Comparison of ENCODE assay signal across 8 cellular contexts in the genomic region with DNA sequence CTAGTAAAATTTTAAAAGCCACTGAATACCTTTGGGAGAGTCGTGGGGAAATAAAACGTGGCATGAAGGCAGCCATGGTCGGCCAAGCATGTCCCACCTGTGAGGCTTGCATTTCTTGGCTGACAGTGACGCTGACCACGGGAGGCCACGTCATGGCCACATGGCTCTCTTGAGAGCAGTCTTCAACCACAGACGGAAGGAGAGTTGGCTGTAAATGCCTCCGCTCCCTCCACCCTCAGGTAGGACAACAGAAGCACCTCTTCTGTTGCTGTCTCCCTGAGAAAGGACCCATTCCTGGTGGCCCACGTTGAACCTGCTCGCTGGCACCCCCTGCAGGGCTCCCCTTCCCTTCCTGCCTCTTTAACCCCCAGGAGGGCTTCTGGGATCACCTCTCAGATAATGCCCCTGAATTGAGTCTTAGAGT. TPM values are rescaled to one million over a fixed set of nuclear protein-coding genes. Genes with fewer than 3 reads are reported as not detected.
DNase-seq lines count a peak whose midpoint lies in the region; ATAC-seq, FAIRE-seq and TF ChIP-seq lines count a peak whose summit lies in the region.

No MANE protein-coding gene starts in this region.

- peak; percentile 95 for FAIRE-seq in GM12891 (lab: Jason Lieb, UNC)

- WGBS in right lobe of liver (ENCODE audit: insufficient coverage, low coverage, low lambda C conversion rate, missing lambda C conversion rate): 56% methylated on average over 3 of the region's 10 CpGs

- H3K27ac ChIP-seq in WERI-Rb-1 (no peak overlapping the region), right lobe of liver (no peak overlapping the region)

- ATAC-seq in HG03521 (IDR thresholded peaks at IDR 0.05; ENCODE audit: unreplicated experiment) (peak; percentile 53), right lobe of liver (peak; percentile 59 to 77 (median 68)), GM19328 (IDR thresholded peaks at IDR 0.05; ENCODE audit: unreplicated experiment) (no peak), GM19395 (IDR thresholded peaks at IDR 0.05; ENCODE audit: unreplicated experiment) (no peak)

- H3K9me3 ChIP-seq in WERI-Rb-1 (ENCODE audit: severe bottlenecking): no peaks in the 10 kb centered on the region
- H3K9me3 ChIP-seq in right lobe of liver: no peaks in the 10 kb centered on the region

- DNase-seq in AG10803 (ENCODE audit: low read depth) (no peak), GM12891 (ENCODE audit: insufficient read length, low spot score) (no peak), WERI-Rb-1 (no peak), right lobe of liver (peak in 2 of 3 donors; percentile 55 to 61), NCI-H446 treated with DMSO at 0.1 percent for 48 hours (lab: John Stamatoyannopoulos, UW) (no peak)

- TF ChIP-seq POLR2A in GM12891 (IDR thresholded peaks at IDR 0.05; ENCODE audit: low read depth, low read length) (no peak), right lobe of liver (IDR thresholded peaks at IDR 0.05) (no peak)

- H3K36me3 ChIP-seq in WERI-Rb-1 (no peaks in the 10 kb centered on the region), right lobe of liver (no peaks in the 10 kb centered on the region)

- no peaks in the 10 kb centered on the region for H3K27me3 ChIP-seq in WERI-Rb-1 (ENCODE audit: insufficient read depth, low read depth, severe bottlenecking)
- no peaks in the 10 kb centered on the region for H3K27me3 ChIP-seq in right lobe of liver

- H3K4me1 ChIP-seq in right lobe of liver: peaks cover 0 to 3% (median 0%) of the 10 kb centered on the region in 4 donors

- intact Hi-C loops in right lobe of liver (cut with DNase I): loop anchor here in 1 of 2 donors (5.0 kb wide), 1 partner anchor 66 kb away; the partner anchor contains the start of gene PGPEP1

- TF ChIP-seq CTCF in AG10803 (conservative IDR thresholded peaks at IDR 0.05; ENCODE audit: low read length) (peak; percentile 52), WERI-Rb-1 (IDR thresholded peaks at IDR 0.05; ENCODE audit: low read depth, low read length) (peak; percentile 76), right lobe of liver (IDR thresholded peaks at IDR 0.05) (peak; percentile 42 to 64 (median 49))

- H3K4me3 ChIP-seq in AG10803 (ENCODE audit: low read length) (no peak overlapping the region), WERI-Rb-1 (ENCODE audit: low read depth, low read length) (no peak overlapping the region), right lobe of liver (no peak overlapping the region)

TF ChIP-seq in GM12891, 5 proteins besides CTCF, POLR2A, EP300 and RAD21:
- TF ChIP-seq POU2F2 (IDR thresholded peaks at IDR 0.05; ENCODE audit: low read depth, low read length) (no peak), POLR2AphosphoS5 (IDR thresholded peaks at IDR 0.05; ENCODE audit: low read depth, low read length) (0 out of 2 replicates have a peak, but pooled peaks have one; percentile 23), PAX5 (IDR thresholded peaks at IDR 0.05; ENCODE audit: insufficient read depth, low read length, severe bottlenecking) (peak; percentile 88), TAF1 (IDR thresholded peaks at IDR 0.05; ENCODE audit: low read depth, low read length) (no peak), SPI1 (IDR thresholded peaks at IDR 0.05; ENCODE audit: low read depth, low read length) (no peak)

RNA-seq across cellular contexts. Expression of gene LRRC25, which starts 10.6 kb away (rescaled TPM):
- 2.0 TPM for polyA plus RNA-seq in GM12891 (2012; ENCODE audit: low read depth, missing spikeins)
- total RNA-seq in right lobe of liver: 10 to 100 TPM in 1 of 6 experiments, 1 to 10 TPM in 5; 1.9 to 12.6 (median 3.2) TPM

RNA-seq across cellular contexts. Expression of gene SSBP4, which starts 11.1 kb away (rescaled TPM):
- polyA plus RNA-seq in GM12891 (2012; ENCODE audit: low read depth, missing spikeins): 60.3 TPM
- total RNA-seq in right lobe of liver: 10 to 100 TPM; 12.8 to 23.9 (median 15.9) TPM

RNA-seq across cellular contexts. Expression of gene GDF15, which starts 22.1 kb away (rescaled TPM):
- 4.9 TPM for polyA plus RNA-seq in GM12891 (2012; ENCODE audit: low read depth, missing spikeins)
- total RNA-seq in right lobe of liver: 100 to 1,000 TPM in 2 of 6 experiments, 10 to 100 TPM in 2, 1 to 10 TPM in 1, under 1 TPM in 1; 0.88 to 160 (median 57.5) TPM

RNA-seq across cellular contexts. Expression of gene ISYNA1, which starts 29.9 kb away (rescaled TPM):
- polyA plus RNA-seq in GM12891 (2012; ENCODE audit: low read depth, missing spikeins): 14.3 TPM
- total RNA-seq in right lobe of liver: 1 to 10 TPM; 6.5 to 8.3 (median 7.8) TPM

Comparison
In these comparisons a context has a peak if more than half of its experiments do, and no peak if none do; other contexts are left out.
1. DNase-seq: peak in right lobe of liver (2 of 3); none in AG10803 (single experiment), GM12891 (single experiment), WERI-Rb-1 (single experiment) and NCI-H446 treated with DMSO at 0.1 percent for 48 hours (single experiment).
2. ATAC-seq: peak in HG03521 (single experiment) and right lobe of liver (4 of 4); none in GM19328 (single experiment) and GM19395 (single experiment).
3. Peak in every context shown above with its lines, with median percentiles within 50 percentile points of each other: CTCF ChIP-seq.